Comparison of ENCODE assay signal across 11 cellular contexts in genomic region chr12:34372003-34372402, GRCh38.
"Had no signal": no experiment of that assay in that cellular context is flagged by ENCODE, and none has a peak within 500 bp of the region (broad histone marks: within the 10 kb centered on the region; RNA-seq: fewer than 3 reads in every experiment).

No MANE protein-coding gene starts in this region.

- FAIRE-seq: H1, H54 had no signal

- H3K9me3 ChIP-seq: HAP-1 had no signal

- H2AFZ ChIP-seq: GM23248, GM23338 had no signal

- H3K4me3 ChIP-seq: GM23248, GM23338, HAP-1 had no signal

- DNase-seq: GM23248, GOT3, H7, H9, HCEC 1CT, HFFc6 had no signal

- H3K9ac ChIP-seq: GM23248 had no signal

- H3K4me1 ChIP-seq: HAP-1 had no signal

- H3K27ac ChIP-seq: GM23248 had no signal

- H3K4me2 ChIP-seq: GM23338 had no signal

- ATAC-seq: GM23338, HCT116 had no signal

- H3K36me3 ChIP-seq: HAP-1 had no signal
